Comparison of ENCODE assay signal across 27 cellular contexts in the genomic region with DNA sequence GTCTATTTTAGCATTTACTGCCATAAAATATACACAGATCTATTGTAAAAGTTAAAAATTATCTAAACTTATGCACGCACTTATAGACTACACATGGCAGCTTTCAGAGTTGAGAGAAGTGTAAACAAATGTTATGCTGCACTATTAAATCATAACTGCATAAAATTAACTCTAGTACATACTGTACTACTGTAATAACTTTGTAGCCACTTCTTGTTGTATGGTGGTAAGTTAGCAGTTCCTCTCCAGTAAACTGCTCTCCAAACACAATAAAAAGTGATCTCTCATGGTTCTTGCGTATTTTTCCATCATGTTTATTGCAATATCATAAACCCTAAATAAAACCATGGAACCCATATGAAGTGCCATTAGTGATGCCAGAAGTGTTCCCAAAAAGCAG.
"Had no signal": no experiment of that assay in that cellular context is flagged by ENCODE, and none has a peak within 500 bp of the region (broad histone marks: within the 10 kb centered on the region; RNA-seq: fewer than 3 reads in every experiment).

No MANE protein-coding gene starts in this region.

- H3K27me3 ChIP-seq: adrenal gland, body of pancreas, breast epithelium had no signal

- H3K4me1 ChIP-seq: body of pancreas, breast epithelium had no signal

- H3K9me3 ChIP-seq: adrenal gland, body of pancreas, breast epithelium had no signal

- DNase-seq: activated CD4-positive, alpha-beta memory T cell treated with anti-CD3 and anti-CD28 coated beads for 36 hours; activated CD4-positive, alpha-beta T cell treated with anti-CD3 and anti-CD28 coated beads for 36 hours; activated CD4-positive, CD25-positive, alpha-beta regulatory T cell; activated CD4-positive, CD25-positive, alpha-beta regulatory T cell treated with anti-CD3 and anti-CD28 coated beads, Interleukin-2, amount 50 U/mL, for 72 hours; activated CD8-positive, alpha-beta memory T cell treated with anti-CD3 and anti-CD28 coated beads, Interleukin-2, amount 10 ng/mL, durations not matched to agents 7 days and 5 days; activated CD8-positive, alpha-beta memory T cell treated with anti-CD3 and anti-CD28 coated beads, Interleukin-2, amount 50 U/mL, for 4 hours; activated CD8-positive, alpha-beta T cell treated with anti-CD3 and anti-CD28 coated beads, Interleukin-2, amount 10 ng/mL, durations not matched to agents 7 days and 5 days; activated gamma-delta T cell treated with Interleukin-2 at 50 U/mL for 16 hours; activated naive CD4-positive, alpha-beta T cell treated with Interleukin-2 at 50 U/mL for 16 hours; activated naive CD8-positive, alpha-beta T cell treated with anti-CD3 and anti-CD28 coated beads for 36 hours; activated naive CD8-positive, alpha-beta T cell treated with anti-CD3 and anti-CD28 coated beads, Interleukin-2, amount 50 U/mL, for 24 hours; activated T-cell treated with anti-CD3 and anti-CD28 coated beads, Interleukin-2, amount 50 U/mL, for 1 hour; activated T-cell treated with anti-CD3 and anti-CD28 coated beads, Interleukin-2, amount 50 U/mL, for 48 hours; adrenal gland; amygdala; aorta; body of pancreas; cortex of kidney; effector CD8-positive, alpha-beta T cell; endodermal cell; foreskin fibroblast; head of caudate nucleus; SW 1271; T-cell; T1000 had no signal

- H3K36me3 ChIP-seq: breast epithelium had no signal

- H3K4me3 ChIP-seq: adrenal gland, body of pancreas, breast epithelium had no signal

- ATAC-seq: activated CD4-positive, alpha-beta T cell treated with anti-CD3 and anti-CD28 coated beads for 36 hours; activated CD8-positive, alpha-beta memory T cell treated with anti-CD3 and anti-CD28 coated beads, Interleukin-2, amount 10 ng/mL, durations not matched to agents 7 days and 5 days; activated CD8-positive, alpha-beta T cell treated with anti-CD3 and anti-CD28 coated beads, Interleukin-2, amount 10 ng/mL, durations not matched to agents 7 days and 5 days; activated naive CD8-positive, alpha-beta T cell treated with anti-CD3 and anti-CD28 coated beads, Interleukin-2, amount 50 U/mL, for 24 hours; body of pancreas; esophagus mucosa; T-cell had no signal

- H3K27ac ChIP-seq: adrenal gland, body of pancreas, breast epithelium had no signal
